8 cellular contexts compared by ENCODE assay signal in genomic region chr1:98661544-98662353, GRCh38. TPM values are rescaled to one million over a fixed set of nuclear protein-coding genes. Genes with fewer than 3 reads are reported as not detected.
DNase-seq lines count a peak whose midpoint lies in the region; ATAC-seq, FAIRE-seq and TF ChIP-seq lines count a peak whose summit lies in the region.

TSS of gene SNX7 (plus strand) at chr1:98661721. CDS start at chr1:98661732, 11 bp downstream.

- H3K4me3 ChIP-seq in right atrium auricular region (peak within 1 kb of the TSS; percentile 65 to 74), parathyroid adenoma (ENCODE audit: low read depth, low read length) (peak within 1 kb of the TSS; percentile 75)

- H3K9me3 ChIP-seq in right atrium auricular region: no peaks in the 10 kb centered on the region
- no peaks in the 10 kb centered on the region for H3K9me3 ChIP-seq in parathyroid adenoma (ENCODE audit: control insufficient read depth, low read length)

- peak within 1 kb of the TSS; percentile 84 for H3K4me2 ChIP-seq in parathyroid adenoma (ENCODE audit: low read length)

- no peaks in the 10 kb centered on the region for H3K79me2 ChIP-seq in parathyroid adenoma

- no peaks in the 10 kb centered on the region for H3K36me3 ChIP-seq in right atrium auricular region
- no peaks in the 10 kb centered on the region for H3K36me3 ChIP-seq in parathyroid adenoma (ENCODE audit: control insufficient read depth, insufficient read depth, low read length)

- peak; percentile 59 for ATAC-seq in GM18505 (IDR thresholded peaks at IDR 0.05; ENCODE audit: unreplicated experiment)
- peak; percentile 77 for ATAC-seq in HG02970 (IDR thresholded peaks at IDR 0.05; ENCODE audit: low FRiP score, unreplicated experiment)

- H3K9ac ChIP-seq in parathyroid adenoma: no peak within 1 kb of the TSS

- H3K4me1 ChIP-seq in right atrium auricular region (peaks cover 0 to 10% of the 10 kb centered on the region in 2 donors), parathyroid adenoma (no peaks in the 10 kb centered on the region)

- H2AFZ ChIP-seq in parathyroid adenoma: peak within 1 kb of the TSS; percentile 86

- FAIRE-seq in GM12892 (lab: Jason Lieb, UNC): no peak

- DNase-seq in AG08396 (ENCODE audit: low spot score) (peak; percentile 95), NCI-H446 treated with DMSO at 0.1 percent for 48 hours (lab: John Stamatoyannopoulos, UW) (peak; percentile 64), astrocyte of the hippocampus (ENCODE audit: low read depth, low spot score) (peak; percentile 95), right atrium auricular region (ENCODE audit: low spot score) (peak; percentile 69), GM12892 (ENCODE audit: insufficient read length) (no peak)

- peak within 1 kb of the TSS; percentile 82 to 91 for H3K27ac ChIP-seq in right atrium auricular region
- H3K27ac ChIP-seq in parathyroid adenoma: peak within 1 kb of the TSS; percentile 72

- H3K27me3 ChIP-seq in right atrium auricular region: no peaks in the 10 kb centered on the region
- no peaks in the 10 kb centered on the region for H3K27me3 ChIP-seq in parathyroid adenoma (ENCODE audit: control insufficient read depth, insufficient read depth, low read length)

- no peak for TF ChIP-seq POLR2A in GM18505 (IDR thresholded peaks at IDR 0.05; ENCODE audit: borderline replicate concordance, extremely low read depth, insufficient read depth, insufficient read length)
- TF ChIP-seq POLR2A in GM12892 (IDR thresholded peaks at IDR 0.05; ENCODE audit: low read depth, low read length): no peak

- peak; percentile 32 to 47 for TF ChIP-seq CTCF in right atrium auricular region (IDR thresholded peaks at IDR 0.05)
- no peak for TF ChIP-seq CTCF in parathyroid adenoma (IDR thresholded peaks at IDR 0.05)

RNA-seq across cellular contexts. Expression of gene SNX7, which starts in this region (rescaled TPM):
- total RNA-seq in right atrium auricular region: 10 to 100 TPM; 17.7 to 25.0 TPM
- polyA plus RNA-seq in GM12892 (2012; ENCODE audit: missing spikeins): not detected
